Comparison of ENCODE assay signal across 1 cellular context in genomic region chr6:168247456-168248147, GRCh38.
TF ChIP-seq lines count a peak whose summit lies in the region.

No MANE protein-coding gene starts in this region.

TF ChIP-seq in HEK293, 187 proteins besides CTCF, POLR2A, EP300 and RAD21 (continued from another document and continues in another):
- TF ChIP-seq ZNF768 (tag by site-specific recombination; IDR thresholded peaks at IDR 0.05), result no peak
- TF ChIP-seq ZBTB48 (tag by site-specific recombination; IDR thresholded peaks at IDR 0.05), result peak; percentile 82
- TF ChIP-seq ZNF785 (tag by site-specific recombination; IDR thresholded peaks at IDR 0.05), result no peak
- no peak for TF ChIP-seq MYNN (tag by site-specific recombination; IDR thresholded peaks at IDR 0.05; ENCODE audit: borderline replicate concordance)
- TF ChIP-seq ZBTB10 (tag by site-specific recombination; IDR thresholded peaks at IDR 0.05), result no peak
- no peak for TF ChIP-seq ZNF26 (tag by site-specific recombination; IDR thresholded peaks at IDR 0.05)
- peak; percentile 79 for TF ChIP-seq ZNF600 (tag by site-specific recombination; IDR thresholded peaks at IDR 0.05)
- TF ChIP-seq HOXC10 (CRISPR knock-in tag; IDR thresholded peaks at IDR 0.05), result no peak
- TF ChIP-seq GFI1B (tag by site-specific recombination; IDR thresholded peaks at IDR 0.05), result 0 out of 2 replicates have a peak, but pooled peaks have one; percentile 17
- TF ChIP-seq ZNF266 (tag by site-specific recombination; IDR thresholded peaks at IDR 0.05; ENCODE audit: low read depth), result no peak
- no peak for TF ChIP-seq ZNF24 (tag by site-specific recombination; IDR thresholded peaks at IDR 0.05)
- peak; percentile 81 for TF ChIP-seq ZNF335 (tag by site-specific recombination; conservative IDR thresholded peaks at IDR 0.05)
- no peak for TF ChIP-seq ZNF175 (tag by site-specific recombination; IDR thresholded peaks at IDR 0.05)
- TF ChIP-seq MZF1 (tag by site-specific recombination; IDR thresholded peaks at IDR 0.05; ENCODE audit: borderline replicate concordance), result peak; percentile 95
- no peak for TF ChIP-seq ZNF747 (tag by site-specific recombination; IDR thresholded peaks at IDR 0.05)
- no peak for TF ChIP-seq ZFHX2 (tag by site-specific recombination; conservative IDR thresholded peaks at IDR 0.05)
- peak; percentile 85 for TF ChIP-seq OSR2 (tag by site-specific recombination; IDR thresholded peaks at IDR 0.05)
- TF ChIP-seq ZNF660 (tag by site-specific recombination; IDR thresholded peaks at IDR 0.05), result 0 out of 2 replicates have a peak, but pooled peaks have one; percentile 56
- peak; percentile 94 for TF ChIP-seq ZNF423 (tag by site-specific recombination; IDR thresholded peaks at IDR 0.05)
- TF ChIP-seq ZNF571 (tag by site-specific recombination; IDR thresholded peaks at IDR 0.05), result no peak
- TF ChIP-seq ZNF792 (tag by site-specific recombination; IDR thresholded peaks at IDR 0.05), result no peak
- no peak for TF ChIP-seq ZNF639 (tag by site-specific recombination; IDR thresholded peaks at IDR 0.05)
- no peak for TF ChIP-seq ZNF214 (tag by site-specific recombination; IDR thresholded peaks at IDR 0.05; ENCODE audit: borderline replicate concordance)
- 0 out of 2 replicates have a peak, but pooled peaks have one; percentile 23 for TF ChIP-seq ZNF366 (tag by site-specific recombination; conservative IDR thresholded peaks at IDR 0.05)
- TF ChIP-seq ZNF433 (tag by site-specific recombination; IDR thresholded peaks at IDR 0.05; ENCODE audit: low read depth), result no peak
- TF ChIP-seq ZSCAN18 (tag by site-specific recombination; IDR thresholded peaks at IDR 0.05), result no peak
- peak; percentile 90 for TF ChIP-seq ZNF561 (tag by site-specific recombination; IDR thresholded peaks at IDR 0.05; ENCODE audit: borderline replicate concordance)
- no peak for TF ChIP-seq ZNF510 (tag by site-specific recombination; IDR thresholded peaks at IDR 0.05; ENCODE audit: insufficient replicate concordance)
- peak; percentile 62; the same call in 1 of the 2 replicates for TF ChIP-seq KLF10 (tag by site-specific recombination; IDR thresholded peaks at IDR 0.05)
- no peak for TF ChIP-seq ZNF645 (tag by site-specific recombination; IDR thresholded peaks at IDR 0.05)
- TF ChIP-seq ZSCAN30 (tag by site-specific recombination; IDR thresholded peaks at IDR 0.05), result peak; percentile 85
- TF ChIP-seq ZNF184 (tag by site-specific recombination; IDR thresholded peaks at IDR 0.05), result no peak
- TF ChIP-seq ZNF621 (tag by site-specific recombination; IDR thresholded peaks at IDR 0.05), result no peak
- no peak for TF ChIP-seq BCL6B (tag by site-specific recombination; IDR thresholded peaks at IDR 0.05)
- no peak for TF ChIP-seq ZNF121 (tag by site-specific recombination; IDR thresholded peaks at IDR 0.05)
- TF ChIP-seq ZNF529 (tag by site-specific recombination; IDR thresholded peaks at IDR 0.05; ENCODE audit: insufficient replicate concordance), result no peak
- peak; percentile 97 for TF ChIP-seq PRDM6 (tag by site-specific recombination; IDR thresholded peaks at IDR 0.05)
- TF ChIP-seq ZNF513 (tag by site-specific recombination; IDR thresholded peaks at IDR 0.05), result no peak
- TF ChIP-seq GLI2 (tag by site-specific recombination; IDR thresholded peaks at IDR 0.05; ENCODE audit: borderline replicate concordance, low read depth), result peak; percentile 58; the same call in 1 of the 2 replicates
- peak; percentile 81 for TF ChIP-seq ZNF580 (tag by site-specific recombination; IDR thresholded peaks at IDR 0.05)
- no peak for TF ChIP-seq GLI4 (tag by site-specific recombination; IDR thresholded peaks at IDR 0.05)
- no peak for TF ChIP-seq BCL11B (tag by site-specific recombination; IDR thresholded peaks at IDR 0.05; ENCODE audit: low read depth)
- peak; percentile 42; the same call in 1 of the 2 replicates for TF ChIP-seq KLF9 (tag by site-specific recombination; IDR thresholded peaks at IDR 0.05; ENCODE audit: low read depth)
- TF ChIP-seq ZNF514 (tag by site-specific recombination; IDR thresholded peaks at IDR 0.05), result no peak
- TF ChIP-seq ZNF654 (tag by site-specific recombination; IDR thresholded peaks at IDR 0.05; ENCODE audit: low read depth), result no peak
- no peak for TF ChIP-seq ZNF292 (tag by site-specific recombination; IDR thresholded peaks at IDR 0.05; ENCODE audit: borderline replicate concordance, low read depth)
- TF ChIP-seq ZNF658 (tag by site-specific recombination; IDR thresholded peaks at IDR 0.05), result no peak
- peak; percentile 77 for TF ChIP-seq ZNF610 (tag by site-specific recombination; IDR thresholded peaks at IDR 0.05; ENCODE audit: borderline replicate concordance)
- no peak for TF ChIP-seq ZNF132 (tag by site-specific recombination; IDR thresholded peaks at IDR 0.05; ENCODE audit: borderline replicate concordance)
- no peak for TF ChIP-seq HOXA7 (CRISPR knock-in tag; IDR thresholded peaks at IDR 0.05; ENCODE audit: borderline replicate concordance)
- no peak for TF ChIP-seq ZNF362 (tag by site-specific recombination; IDR thresholded peaks at IDR 0.05)
- no peak for TF ChIP-seq ZNF670 (tag by site-specific recombination; IDR thresholded peaks at IDR 0.05; ENCODE audit: low read depth)
- no peak for TF ChIP-seq ZNF707 (tag by site-specific recombination; IDR thresholded peaks at IDR 0.05)
- TF ChIP-seq SCRT2 (tag by site-specific recombination; IDR thresholded peaks at IDR 0.05), result peak; percentile 79
- peak; percentile 38; the same call in 1 of the 2 replicates for TF ChIP-seq ZNF596 (tag by site-specific recombination; IDR thresholded peaks at IDR 0.05)
